In the genomic region with DNA sequence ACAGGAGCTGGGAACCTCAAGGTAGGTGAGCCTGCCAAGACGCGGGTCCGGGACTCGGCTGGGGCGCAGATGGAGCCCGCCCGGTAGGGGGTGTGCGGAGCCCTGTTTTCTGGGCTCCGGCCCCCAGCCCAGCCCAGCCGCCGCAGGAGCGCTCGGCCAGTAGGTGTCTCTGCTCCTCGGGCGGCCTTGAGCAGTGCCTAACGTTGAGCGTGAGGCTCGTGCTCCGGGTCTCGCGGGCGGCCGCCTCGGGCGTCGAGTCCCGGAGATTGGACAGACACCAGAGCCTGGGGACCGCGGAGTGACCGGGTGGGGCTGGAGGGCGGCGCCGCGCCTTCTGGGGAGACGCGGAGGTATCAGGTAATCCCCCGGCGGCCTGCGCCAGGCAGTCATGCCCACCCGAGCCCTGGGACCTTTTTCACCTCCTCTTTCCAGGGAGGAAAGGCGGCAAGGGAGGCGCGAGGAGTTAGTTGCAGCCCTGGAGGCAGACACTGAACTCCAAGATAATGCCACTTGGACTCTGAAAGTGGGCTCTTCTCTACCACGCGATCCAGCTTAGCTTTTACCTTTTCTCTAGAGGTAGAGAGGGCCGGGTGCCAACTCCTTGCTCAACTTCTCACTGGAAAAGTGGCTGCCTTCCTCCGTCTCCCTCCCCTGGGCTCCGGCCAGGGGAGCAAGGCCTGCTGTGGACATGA, we compare ENCODE assay signal across 8 cellular contexts. TPM values are rescaled to one million over a fixed set of nuclear protein-coding genes. Genes with fewer than 3 reads are reported as not detected.
DNase-seq lines count a peak whose midpoint lies in the region; ATAC-seq and TF ChIP-seq lines count a peak whose summit lies in the region.

No MANE protein-coding gene starts in this region.

- CTCF ChIA-PET in mammary epithelial cell (lab: Charles Lee; ENCODE audit: low non-redundant PET), result interaction anchor here (0.6 kb wide), 2 partner anchors 16 to 77 kb away, joined by 5 to 13 read pairs; no protein-coding TSS in a partner anchor

- H3K27me3 ChIP-seq in mammary epithelial cell (ENCODE audit: insufficient read depth, low read length), result no peaks in the 10 kb centered on the region

- H3K9ac ChIP-seq in mammary epithelial cell (ENCODE audit: insufficient read depth, low read length), result peak overlapping the region; percentile 42

- 3% methylated on average over 21 of the region's 48 CpGs for WGBS in mammary epithelial cell (ENCODE audit: low coverage, missing lambda C conversion rate)

- no peaks in the 10 kb centered on the region for H4K20me1 ChIP-seq in mammary epithelial cell (ENCODE audit: insufficient read depth, low read length)

- H3K4me1 ChIP-seq in mammary epithelial cell (ENCODE audit: insufficient read depth, low read length), result peaks cover 17% of the 10 kb centered on the region

- H3K27ac ChIP-seq in mammary epithelial cell (ENCODE audit: insufficient read depth, low read depth, low read length), result no peak overlapping the region

- dilution Hi-C loops in mammary epithelial cell (cut with HindIII; ENCODE audit: low sequenced_read_pairs), result no loop called here

- no peak overlapping the region for H3K27ac Mint-ChIP-seq in T-helper 17 cell

- peak; percentile 99 for ATAC-seq in GM19324 (IDR thresholded peaks at IDR 0.05; ENCODE audit: low FRiP score, unreplicated experiment)
- peak; percentile 81 for ATAC-seq in HG03378 (IDR thresholded peaks at IDR 0.05; ENCODE audit: unreplicated experiment)
- ATAC-seq in T-helper 17 cell, result peak; percentile 84

- peak overlapping the region; percentile 97 for H2AFZ ChIP-seq in mammary epithelial cell (ENCODE audit: low read depth, low read length)

- in situ Hi-C loops in mammary epithelial cell (cut with MboI; ENCODE audit: low sequenced_read_pairs in 2 of 2), result no loop called here

- peak overlapping the region; percentile 27 to 51 (median 48) for H3K4me3 ChIP-seq in mammary epithelial cell (replicated peaks in 1 of 3; ENCODE audit: insufficient read depth in 1 of 3, low read depth in 2 of 3, low read length in 3 of 3)

- DNase-seq in CD1c-positive myeloid dendritic cell (ENCODE audit: extremely low spot score) (peak; percentile 4), T-helper 17 cell (peak in 1 of 3 donors; percentile 15), mammary epithelial cell (peak; percentile 65), kidney glomerular epithelial cell (lab: John Stamatoyannopoulos, UW) (peak; percentile 51), NCI-H1436 treated with DMSO at 0.1 percent for 48 hours (lab: John Stamatoyannopoulos, UW) (no peak)
- peak; percentile 49 to 74 for DNase-seq in stimulated activated CD4-positive, alpha-beta T cell treated with anti-CD3 and anti-CD28 coated beads, Interleukin-2, amount 100 ng/mL, for 24 hours

- H3K27me3 Mint-ChIP-seq in T-helper 17 cell, result peaks cover 31% of the 10 kb centered on the region

- peak overlapping the region; percentile 88 for H3K4me2 ChIP-seq in mammary epithelial cell (ENCODE audit: insufficient read depth, low read depth, low read length)

- intact Hi-C loops in mammary epithelial cell (cut with micrococcal nuclease), result loop anchor here (1.0 to 5.0 kb wide), 4 partner anchors 10 to 152 kb away; no protein-coding TSS in a partner anchor

- no peaks in the 10 kb centered on the region for H3K4me1 Mint-ChIP-seq in T-helper 17 cell

- no peaks in the 10 kb centered on the region for H3K36me3 ChIP-seq in mammary epithelial cell (ENCODE audit: insufficient read depth, low read length)

- H3K9me3 ChIP-seq in T-helper 17 cell (ENCODE audit: control insufficient read depth, low read length, poor library complexity, severe bottlenecking) (no peaks in the 10 kb centered on the region), mammary epithelial cell (replicated peaks; ENCODE audit: insufficient read depth, low read length) (no peaks in the 10 kb centered on the region)

- no peaks in the 10 kb centered on the region for H3K79me2 ChIP-seq in mammary epithelial cell (ENCODE audit: insufficient read depth, low read length)

- peak; percentile 60 to 85 for TF ChIP-seq CTCF in mammary epithelial cell (conservative IDR thresholded peaks at IDR 0.05 in 1 of 2, IDR thresholded peaks at IDR 0.05 in 1 of 2; ENCODE audit: extremely low read depth in 1 of 2, insufficient read depth in 1 of 2, low read depth in 1 of 2, low read length in 2 of 2)

- no TSS peak for BruUV-seq in mammary epithelial cell (replicated peaks; lab: Mats Ljungman, UMichigan)

- peaks cover 4% of the 10 kb centered on the region for H3K36me3 Mint-ChIP-seq in T-helper 17 cell (ENCODE audit: low read depth)

- no peak overlapping the region for H3K4me3 Mint-ChIP-seq in T-helper 17 cell

RNA-seq across cellular contexts. Expression of a gene that starts 14.5 kb away (rescaled TPM):
- total RNA-seq in T-helper 17 cell, result not detected
- total RNA-seq in mammary epithelial cell, result under 1 TPM in 1 of 2 donors, not detected in 1; 0.66 TPM
- polyA plus RNA-seq in mammary epithelial cell, result 0.08 TPM
- not detected for polyA minus RNA-seq in mammary epithelial cell

RNA-seq across cellular contexts. Expression of a gene that starts 36.4 kb away (rescaled TPM):
- total RNA-seq in T-helper 17 cell (not detected), mammary epithelial cell (not detected)
- polyA plus RNA-seq in mammary epithelial cell, result not detected
- polyA minus RNA-seq in mammary epithelial cell, result not detected
